Comparison of ENCODE assay signal across 10 cellular contexts in genomic region chr3:53493997-53494791, GRCh38. TPM values are rescaled to one million over a fixed set of nuclear protein-coding genes. Genes with fewer than 3 reads are reported as not detected.
DNase-seq lines count a peak whose midpoint lies in the region; ATAC-seq and TF ChIP-seq lines count a peak whose summit lies in the region.
"Had no signal": no experiment of that assay in that cellular context is flagged by ENCODE, and none has a peak within 500 bp of the region (broad histone marks: within the 10 kb centered on the region; RNA-seq: fewer than 3 reads in every experiment).

Gene CACNA1D, plus strand, starts transcription at chr3:53494611. Its CDS starts 556 bp downstream, at chr3:53495167.

- H3K27me3 ChIP-seq in CD8-positive, alpha-beta memory T cell (ENCODE audit: insufficient read depth, low read length, poor library complexity, severe bottlenecking), result peaks cover 9% of the 10 kb centered on the region
- H3K27me3 ChIP-seq in hepatocyte (peaks cover 17% of the 10 kb centered on the region), rectal smooth muscle tissue (ENCODE audit: control insufficient read depth, insufficient read depth, low read length) (no peaks in the 10 kb centered on the region)

- H3K36me3 Mint-ChIP-seq in CD8-positive, alpha-beta memory T cell, result no peaks in the 10 kb centered on the region

- no peaks in the 10 kb centered on the region for H3K4me1 ChIP-seq in CD8-positive, alpha-beta memory T cell (ENCODE audit: insufficient read depth, low read length)
- peaks cover 31% of the 10 kb centered on the region for H3K4me1 ChIP-seq in hepatocyte (ENCODE audit: insufficient read depth)
- peaks cover 12% of the 10 kb centered on the region for H3K4me1 ChIP-seq in rectal smooth muscle tissue (ENCODE audit: control insufficient read depth, insufficient read depth, low read length)

- WGBS in hepatocyte (ENCODE audit: low lambda C conversion rate, missing lambda C conversion rate), result 1% methylated on average over 69 of the region's 120 CpGs

- no peaks in the 10 kb centered on the region for H3K9me3 Mint-ChIP-seq in CD8-positive, alpha-beta memory T cell

- H3K4me3 Mint-ChIP-seq in CD8-positive, alpha-beta memory T cell, result peak within 1 kb of the TSS in 6 of 7 donors; percentile 45 to 66 (median 58)

- H3K9me3 ChIP-seq in CD8-positive, alpha-beta memory T cell (ENCODE audit: low read length), result no peaks in the 10 kb centered on the region
- no peaks in the 10 kb centered on the region for H3K9me3 ChIP-seq in hepatocyte (ENCODE audit: low read depth)

- no peaks in the 10 kb centered on the region for H3K36me3 ChIP-seq in CD8-positive, alpha-beta memory T cell (ENCODE audit: insufficient read depth, low read length)
- H3K36me3 ChIP-seq in hepatocyte (replicated peaks; ENCODE audit: insufficient read depth, low read depth) (no peaks in the 10 kb centered on the region), rectal smooth muscle tissue (ENCODE audit: control insufficient read depth, insufficient read depth, low read length) (no peaks in the 10 kb centered on the region)

- peak within 1 kb of the TSS in 1 of 8 donors; percentile 43 for H3K27ac Mint-ChIP-seq in CD8-positive, alpha-beta memory T cell

- TF ChIP-seq CTCF in hepatocyte (IDR thresholded peaks at IDR 0.05; ENCODE audit: poor library complexity), result no peak

- POLR2A ChIA-PET in CD8-positive, alpha-beta memory T cell (lab: Charles Lee), result no interaction called here

- CTCF ChIA-PET in CD8-positive, alpha-beta memory T cell (lab: Charles Lee), result no interaction called here

- peaks cover 37 to 73% of the 10 kb centered on the region in 2 donors for H3K27me3 Mint-ChIP-seq in CD8-positive, alpha-beta memory T cell

- H3K9me2 ChIP-seq in hepatocyte (replicated peaks; ENCODE audit: insufficient read depth), result no peaks in the 10 kb centered on the region

- H3K4me2 ChIP-seq in hepatocyte, result peak within 1 kb of the TSS; percentile 98

- no peaks in the 10 kb centered on the region for H3K79me2 ChIP-seq in hepatocyte

- DNase-seq in CD8-positive, alpha-beta memory T cell, result no peak
- DNase-seq in HPDE6-E6E7 (ENCODE audit: extremely low spot score), result peak; percentile 4
- peak; percentile 37 for DNase-seq in activated naive CD4-positive, alpha-beta T cell treated with anti-CD3 and anti-CD28 coated beads, Interleukin-2, amount 50 U/mL, for 16 hours
- DNase-seq in hepatocyte (ENCODE audit: low spot score), result peak; percentile 87
- DNase-seq in effector CD8-positive, alpha-beta T cell (lab: John Stamatoyannopoulos, UW), result no peak

- H2AFZ ChIP-seq in hepatocyte, result peak within 1 kb of the TSS; percentile 87

- H4K20me1 ChIP-seq in hepatocyte (ENCODE audit: insufficient read depth, poor library complexity, severe bottlenecking), result no peaks in the 10 kb centered on the region

- no peak within 1 kb of the TSS for H3K9ac ChIP-seq in rectal smooth muscle tissue (ENCODE audit: low read length)

- H3K27ac ChIP-seq in CD8-positive, alpha-beta memory T cell (ENCODE audit: low read depth, low read length), result no peak within 1 kb of the TSS
- H3K27ac ChIP-seq in hepatocyte (peak within 1 kb of the TSS; percentile 49), rectal smooth muscle tissue (ENCODE audit: low read depth, low read length) (no peak within 1 kb of the TSS)

- peaks cover 8 to 17% (median 11%) of the 10 kb centered on the region in 3 donors for H3K4me1 Mint-ChIP-seq in CD8-positive, alpha-beta memory T cell

- no peak within 1 kb of the TSS for H3K4me3 ChIP-seq in CD8-positive, alpha-beta memory T cell (ENCODE audit: low read length)
- H3K4me3 ChIP-seq in hepatocyte (peak within 1 kb of the TSS; percentile 68), rectal smooth muscle tissue (ENCODE audit: low read length) (peak within 1 kb of the TSS; percentile 70)

- ATAC-seq in GM19328 (IDR thresholded peaks at IDR 0.05; ENCODE audit: unreplicated experiment), result no peak
- ATAC-seq in GM21619 (IDR thresholded peaks at IDR 0.05; ENCODE audit: unreplicated experiment), result no peak

RNA-seq across cellular contexts. Expression of gene CACNA1D, which starts in this region (rescaled TPM):
- under 1 TPM; 0.26 to 0.78 TPM for total RNA-seq in CD8-positive, alpha-beta memory T cell
- polyA plus RNA-seq in CD8-positive, alpha-beta memory T cell, result 0.02 TPM
- total RNA-seq in hepatocyte, result 27.8 and 30.1 TPM in 2 replicates
- polyA plus RNA-seq in hepatocyte, result 5.2 and 8.9 TPM in 2 replicates
- total RNA-seq: HT1080, lung microvascular endothelial cell had no signal

Comparison
In these comparisons a context has a peak if more than half of its experiments do, and no peak if none do; other contexts are left out.
1. RNA of gene CACNA1D (total RNA-seq): 27.8 to 30.1 TPM in hepatocyte; 0.26 to 0.78 TPM in CD8-positive, alpha-beta memory T cell; every median in the first group is over 10 times any median in the second.
2. DNase-seq: peak in HPDE6-E6E7 (single experiment), activated naive CD4-positive, alpha-beta T cell treated with anti-CD3 and anti-CD28 coated beads, Interleukin-2, amount 50 U/mL, for 16 hours (single experiment) and hepatocyte (single experiment); none in CD8-positive, alpha-beta memory T cell (0 of 5) and effector CD8-positive, alpha-beta T cell (single experiment).